6 cellular contexts compared by ENCODE assay signal in genomic region chr21:24910591-24910990, GRCh38.
"Had no signal": no experiment of that assay in that cellular context is flagged by ENCODE, and none has a peak within 500 bp of the region (broad histone marks: within the 10 kb centered on the region; RNA-seq: fewer than 3 reads in every experiment).

No MANE protein-coding gene starts in this region.

- H3K4me3 ChIP-seq: GM23248 had no signal

- H3K9ac ChIP-seq: GM23248 had no signal

- H3K4me3 Mint-ChIP-seq: H9, IgD-negative memory B cell had no signal

- H3K27me3 Mint-ChIP-seq: IgD-negative memory B cell had no signal

- DNase-seq: GM23248, H9, HCEC 1CT, KBM-7 had no signal

- H3K27ac ChIP-seq: GM23248 had no signal

- H3K36me3 Mint-ChIP-seq: IgD-negative memory B cell had no signal

- H2AFZ ChIP-seq: GM23248 had no signal

- H3K4me1 Mint-ChIP-seq: H9, IgD-negative memory B cell had no signal

- H3K27ac Mint-ChIP-seq: H9, IgD-negative memory B cell had no signal

- ATAC-seq: HepG2 had no signal
